1 cellular context compared by ENCODE assay signal in the genomic region with DNA sequence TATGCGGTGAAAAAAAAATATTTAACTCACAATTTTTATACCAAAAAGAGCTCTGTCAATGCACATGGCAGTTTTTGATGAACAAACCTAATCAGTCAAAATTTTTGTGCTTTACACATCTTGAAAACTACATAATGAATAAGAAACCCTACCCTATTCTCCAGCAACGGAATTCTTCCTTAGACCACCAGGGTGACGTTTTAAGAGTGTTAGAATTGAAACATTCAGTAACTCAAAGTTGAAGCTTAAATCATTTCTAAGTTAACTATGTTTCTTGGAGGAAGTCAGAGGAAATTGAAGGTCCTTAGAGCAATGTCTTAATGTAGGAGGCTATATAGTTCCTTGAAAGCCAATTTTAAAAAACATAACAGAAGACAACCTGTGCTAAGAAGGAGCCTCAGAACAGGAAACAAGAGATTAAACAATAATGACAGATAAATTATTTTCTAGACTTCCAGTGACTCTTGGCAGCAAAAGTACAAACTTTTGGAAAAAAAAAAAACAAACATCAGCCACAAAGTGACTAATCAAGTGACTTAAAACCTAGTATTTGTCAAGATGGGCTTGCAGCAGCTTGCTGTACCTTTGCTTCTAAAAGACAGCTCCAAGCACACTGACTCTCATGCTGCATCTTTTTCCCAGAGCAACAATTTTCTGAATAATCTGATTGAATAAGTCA.
TF ChIP-seq lines count a peak whose summit lies in the region.

No MANE protein-coding gene starts in this region.

TF ChIP-seq in IMR-90, 13 proteins besides CTCF, POLR2A, EP300 and RAD21:
- TF ChIP-seq CHD1 (IDR thresholded peaks at IDR 0.05; ENCODE audit: low read depth, low read length) (no peak), SMC3 (IDR thresholded peaks at IDR 0.05; ENCODE audit: low read depth, low read length) (no peak; the same call in 1 of the 2 replicates), RCOR1 (IDR thresholded peaks at IDR 0.05; ENCODE audit: insufficient replicate concordance, low read length) (no peak), FOS (IDR thresholded peaks at IDR 0.05; ENCODE audit: low read depth, low read length) (no peak), RFX5 (IDR thresholded peaks at IDR 0.05; ENCODE audit: low read depth, low read length) (no peak), NFE2L2 (IDR thresholded peaks at IDR 0.05; ENCODE audit: low read depth, low read length) (no peak), MXI1 (IDR thresholded peaks at IDR 0.05; ENCODE audit: borderline replicate concordance, low read depth, low read length) (no peak), BHLHE40 (IDR thresholded peaks at IDR 0.05; ENCODE audit: low read depth, low read length) (no peak), CEBPB (IDR thresholded peaks at IDR 0.05; ENCODE audit: low read depth, low read length) (no peak), MAZ (IDR thresholded peaks at IDR 0.05; ENCODE audit: borderline replicate concordance, low read depth, low read length) (no peak), MAFK (IDR thresholded peaks at IDR 0.05; ENCODE audit: low read depth, low read length) (no peak)
- TF ChIP-seq, protein P1, sequence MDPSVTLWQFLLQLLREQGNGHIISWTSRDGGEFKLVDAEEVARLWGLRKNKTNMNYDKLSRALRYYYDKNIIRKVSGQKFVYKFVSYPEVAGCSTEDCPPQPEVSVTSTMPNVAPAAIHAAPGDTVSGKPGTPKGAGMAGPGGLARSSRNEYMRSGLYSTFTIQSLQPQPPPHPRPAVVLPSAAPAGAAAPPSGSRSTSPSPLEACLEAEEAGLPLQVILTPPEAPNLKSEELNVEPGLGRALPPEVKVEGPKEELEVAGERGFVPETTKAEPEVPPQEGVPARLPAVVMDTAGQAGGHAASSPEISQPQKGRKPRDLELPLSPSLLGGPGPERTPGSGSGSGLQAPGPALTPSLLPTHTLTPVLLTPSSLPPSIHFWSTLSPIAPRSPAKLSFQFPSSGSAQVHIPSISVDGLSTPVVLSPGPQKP (IDR thresholded peaks at IDR 0.05; ENCODE audit: borderline replicate concordance, low read depth, low read length) = no peak
- TF ChIP-seq, protein P2, sequence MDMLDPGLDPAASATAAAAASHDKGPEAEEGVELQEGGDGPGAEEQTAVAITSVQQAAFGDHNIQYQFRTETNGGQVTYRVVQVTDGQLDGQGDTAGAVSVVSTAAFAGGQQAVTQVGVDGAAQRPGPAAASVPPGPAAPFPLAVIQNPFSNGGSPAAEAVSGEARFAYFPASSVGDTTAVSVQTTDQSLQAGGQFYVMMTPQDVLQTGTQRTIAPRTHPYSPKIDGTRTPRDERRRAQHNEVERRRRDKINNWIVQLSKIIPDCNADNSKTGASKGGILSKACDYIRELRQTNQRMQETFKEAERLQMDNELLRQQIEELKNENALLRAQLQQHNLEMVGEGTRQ (IDR thresholded peaks at IDR 0.05; ENCODE audit: low read depth, low read length) = no peak
